Comparison of ENCODE assay signal across 35 cellular contexts in genomic region chr12:70686907-70687306, GRCh38.
"Had no signal": no experiment of that assay in that cellular context is flagged by ENCODE, and none has a peak within 500 bp of the region (broad histone marks: within the 10 kb centered on the region; RNA-seq: fewer than 3 reads in every experiment).

No MANE protein-coding gene starts in this region.

- H3K9me3 ChIP-seq: MG63 had no signal

- H3K36me3 ChIP-seq: MG63 had no signal

- H3K27me3 ChIP-seq: MG63 had no signal

- DNase-seq: Kasumi-1, MG63, MM.1S, MV-4-11, NCI-H1048, NCI-H1092, NCI-H1092 treated with DMSO at 0.1 percent for 48 hours, NCI-H1105, NCI-H1105 treated with DMSO at 0.1 percent for 48 hours, NCI-H1417, NCI-H1417 treated with DMSO at 0.1 percent for 48 hours, NCI-H1436, NCI-H1436 treated with DMSO at 0.1 percent for 48 hours, NCI-H146, NCI-H1694, NCI-H1694 treated with DMSO at 0.1 percent for 48 hours, NCI-H187, NCI-H187 treated with DMSO at 0.1 percent for 48 hours, NCI-H1930, NCI-H2029, NCI-H2029 treated with DMSO at 0.1 percent for 48 hours, NCI-H2081, NCI-H2081 treated with DMSO at 0.1 percent for 48 hours, NCI-H2107, NCI-H2171, NCI-H2171 treated with DMSO at 0.1 percent for 48 hours, NCI-H2227 treated with DMSO at 0.1 percent for 48 hours, NCI-H226, NCI-H345, NCI-H446, NCI-H446 treated with DMSO at 0.1 percent for 48 hours, NCI-H510A, NCI-H510A treated with DMSO at 0.1 percent for 48 hours, NCI-H524, NCI-H524 treated with DMSO at 0.1 percent for 48 hours had no signal

- H3K4me3 ChIP-seq: MG63 had no signal
